ENCODE assay signal across 8 cellular contexts in genomic region chr6:109454483-109455160, GRCh38. TPM values are rescaled to one million over a fixed set of nuclear protein-coding genes. Genes with fewer than 3 reads are reported as not detected.
DNase-seq lines count a peak whose midpoint lies in the region; ATAC-seq, FAIRE-seq and TF ChIP-seq lines count a peak whose summit lies in the region.

No MANE protein-coding gene starts in this region.

- H3K36me3 ChIP-seq in keratinocyte (ENCODE audit: control insufficient read depth in 2 of 2, extremely low read depth in 1 of 2, insufficient read depth in 2 of 2, low read length in 2 of 2): peaks cover 5 to 20% of the 10 kb centered on the region in 2 experiments

- peak; percentile 27 for ATAC-seq in GM19324 (IDR thresholded peaks at IDR 0.05; ENCODE audit: low FRiP score, unreplicated experiment)
- peak; percentile 20 for ATAC-seq in HG03469 (IDR thresholded peaks at IDR 0.05; ENCODE audit: unreplicated experiment)

- peaks cover 34% of the 10 kb centered on the region for H3K36me3 Mint-ChIP-seq in T-helper 2 cell treated with Interferon-gamma antibody and Interleukin-4, amounts not matched to agents 5 μg/mL and 100 μg/mL, for 36 hours (ENCODE audit: low read depth)

- peak overlapping the region; percentile 81 for H3K9ac ChIP-seq in keratinocyte (ENCODE audit: control insufficient read depth, extremely low read depth, insufficient read depth, low read length)

- no peaks in the 10 kb centered on the region for H3K27me3 ChIP-seq in keratinocyte (ENCODE audit: control insufficient read depth, extremely low read depth, insufficient read depth, low read length)

- H2AFZ ChIP-seq in keratinocyte (ENCODE audit: control insufficient read depth, low read length): peak overlapping the region; percentile 89

- H3K27ac ChIP-seq in keratinocyte (ENCODE audit: control insufficient read depth, insufficient read depth, low read length): no peak overlapping the region

- H3K4me1 ChIP-seq in keratinocyte (ENCODE audit: control insufficient read depth, extremely low read depth, insufficient read depth, low read length): peaks cover 22% of the 10 kb centered on the region

- H3K79me2 ChIP-seq in keratinocyte (ENCODE audit: control insufficient read depth, insufficient read depth, low read length): peaks cover 2% of the 10 kb centered on the region

- no peaks in the 10 kb centered on the region for H3K27me3 Mint-ChIP-seq in T-helper 2 cell treated with Interferon-gamma antibody and Interleukin-4, amounts not matched to agents 5 μg/mL and 100 μg/mL, for 36 hours (ENCODE audit: low read depth)

- H3K9me3 ChIP-seq in keratinocyte (ENCODE audit: control insufficient read depth, low read depth, low read length): no peaks in the 10 kb centered on the region

- DNase-seq in AG09309 (ENCODE audit: low read depth): no peak
- DNase-seq in T-helper 2 cell treated with Interferon-gamma antibody and Interleukin-4, amounts not matched to agents 5 μg/mL and 100 μg/mL, for 36 hours (ENCODE audit: low spot score): peak; percentile 49
- DNase-seq in astrocyte of the hippocampus (ENCODE audit: low read depth, low spot score): peak; percentile 49
- DNase-seq in keratinocyte (ENCODE audit: low read depth, low spot score): no peak
- DNase-seq in stimulated activated CD4-positive, alpha-beta T cell treated with anti-CD3 and anti-CD28 coated beads, Interleukin-4, amount 100 ng/mL, for 1 hour: peak; percentile 53
- DNase-seq in DMS 273 treated with DMSO at 0.1 percent for 48 hours (lab: John Stamatoyannopoulos, UW): no peak

- H3K27ac Mint-ChIP-seq in T-helper 2 cell treated with Interferon-gamma antibody and Interleukin-4, amounts not matched to agents 5 μg/mL and 100 μg/mL, for 36 hours: peak overlapping the region; percentile 97

- dilution Hi-C loops in keratinocyte (cut with MboI; ENCODE audit: extremely low pct_ligation_motif_present, low sequenced_read_pairs): no loop called here

- no peaks in the 10 kb centered on the region for H4K20me1 ChIP-seq in keratinocyte (ENCODE audit: control insufficient read depth, extremely low read depth, insufficient read depth, low read length)

- H3K9me1 ChIP-seq in keratinocyte (ENCODE audit: control insufficient read depth, extremely low read depth, insufficient read depth, low read length): no peaks in the 10 kb centered on the region

- H3K4me3 ChIP-seq in AG09309 (ENCODE audit: control insufficient read depth, low read depth, low read length) (peak overlapping the region; percentile 95), keratinocyte (ENCODE audit: control insufficient read depth in 2 of 3, extremely low read depth in 1 of 3, insufficient read depth in 2 of 3, low read depth in 1 of 3, low read length in 3 of 3) (peak overlapping the region; percentile 70 to 92 (median 79))

- no peak for FAIRE-seq in keratinocyte (lab: Jason Lieb, UNC)

- peaks cover 60% of the 10 kb centered on the region for H3K4me1 Mint-ChIP-seq in T-helper 2 cell treated with Interferon-gamma antibody and Interleukin-4, amounts not matched to agents 5 μg/mL and 100 μg/mL, for 36 hours (ENCODE audit: low read depth)

- TF ChIP-seq CTCF in AG09309 (IDR thresholded peaks at IDR 0.05; ENCODE audit: control insufficient read depth, insufficient read depth, low read depth, low read length, missing control alignments): no peak
- TF ChIP-seq CTCF in keratinocyte (optimal IDR thresholded peaks at IDR 0.05 in 1 of 3, IDR thresholded peaks at IDR 0.05 in 1 of 3, conservative IDR thresholded peaks at IDR 0.05 in 1 of 3; ENCODE audit: extremely low read depth in 1 of 3, insufficient read depth in 2 of 3, low read length in 3 of 3): no peak

- peak overlapping the region; percentile 96 for H3K4me3 Mint-ChIP-seq in T-helper 2 cell treated with Interferon-gamma antibody and Interleukin-4, amounts not matched to agents 5 μg/mL and 100 μg/mL, for 36 hours

- H3K9me3 Mint-ChIP-seq in T-helper 2 cell treated with Interferon-gamma antibody and Interleukin-4, amounts not matched to agents 5 μg/mL and 100 μg/mL, for 36 hours: no peaks in the 10 kb centered on the region

- peak overlapping the region; percentile 61 for H3K4me2 ChIP-seq in keratinocyte (ENCODE audit: control insufficient read depth, extremely low read depth, insufficient read depth, low read depth, low read length)

RNA-seq across cellular contexts. Expression of gene MICAL1, which starts 0.9 kb away (rescaled TPM):
- 25.6 to 37.6 TPM (median 29.8 TPM) in 3 replicates for polyA plus RNA-seq in keratinocyte
- 7.4 TPM for polyA plus RNA-seq in keratinocyte (2011; ENCODE audit: low read depth)
- polyA plus RNA-seq in keratinocyte (2011; cell fraction: cytosol; rRNA removed): 11.6 and 19.6 TPM in 2 replicates
- 145 and 157 TPM in 2 replicates for polyA plus RNA-seq in keratinocyte (2011; cell fraction: nucleus; rRNA removed)
- 11.8 and 32.3 TPM in 2 replicates for polyA plus RNA-seq in keratinocyte (2012; ENCODE audit: low replicate concordance)
- polyA minus RNA-seq in keratinocyte: 31.3 to 44.9 TPM (median 33.0 TPM) in 3 replicates
- polyA minus RNA-seq in keratinocyte (2011; cell fraction: cytosol; rRNA and poly(A)+ RNA removed): 42.6 TPM
- polyA minus RNA-seq in keratinocyte (2011; cell fraction: nucleus; rRNA and poly(A)+ RNA removed): 39.6 and 50.9 TPM in 2 replicates

RNA-seq across cellular contexts. Expression of gene SMPD2, which starts 14.1 kb away (rescaled TPM):
- polyA plus RNA-seq in keratinocyte: 11.7 to 15.8 TPM (median 13.2 TPM) in 3 replicates
- 13.0 TPM for polyA plus RNA-seq in keratinocyte (2011; ENCODE audit: low read depth)
- 10.9 and 11.2 TPM in 2 replicates for polyA plus RNA-seq in keratinocyte (2011; cell fraction: cytosol; rRNA removed)
- polyA plus RNA-seq in keratinocyte (2011; cell fraction: nucleus; rRNA removed): 17.6 and 18.8 TPM in 2 replicates
- 9.6 and 13.6 TPM in 2 replicates for polyA plus RNA-seq in keratinocyte (2012; ENCODE audit: low replicate concordance)
- 16.5 to 24.3 TPM (median 18.4 TPM) in 3 replicates for polyA minus RNA-seq in keratinocyte
- 8.6 TPM for polyA minus RNA-seq in keratinocyte (2011; cell fraction: cytosol; rRNA and poly(A)+ RNA removed)
- 5.7 and 8.3 TPM in 2 replicates for polyA minus RNA-seq in keratinocyte (2011; cell fraction: nucleus; rRNA and poly(A)+ RNA removed)

RNA-seq across cellular contexts. Expression of gene PPIL6, which starts 14.2 kb away (rescaled TPM):
- 0.82 to 1.4 TPM (median 1.3 TPM) in 3 replicates for polyA plus RNA-seq in keratinocyte
- polyA plus RNA-seq in keratinocyte (2011; ENCODE audit: low read depth): 2.0 TPM
- polyA plus RNA-seq in keratinocyte (2011; cell fraction: cytosol; rRNA removed): 1.1 and 1.8 TPM in 2 replicates
- polyA plus RNA-seq in keratinocyte (2011; cell fraction: nucleus; rRNA removed): 0.90 and 1.0 TPM in 2 replicates
- 0.48 and 1.7 TPM in 2 replicates for polyA plus RNA-seq in keratinocyte (2012; ENCODE audit: low replicate concordance)
- polyA minus RNA-seq in keratinocyte: 0.23 to 0.29 TPM in 2 of 3 replicates, not detected in the other
- polyA minus RNA-seq in keratinocyte (2011; cell fraction: cytosol; rRNA and poly(A)+ RNA removed): not detected
- 1.4 TPM in 1 of 2 replicates, not detected in the other for polyA minus RNA-seq in keratinocyte (2011; cell fraction: nucleus; rRNA and poly(A)+ RNA removed)

RNA-seq across cellular contexts. Expression of gene ZBTB24, which starts 28.4 kb away (rescaled TPM):
- 3.0 to 5.1 TPM (median 4.6 TPM) in 3 replicates for polyA plus RNA-seq in keratinocyte
- 2.9 TPM for polyA plus RNA-seq in keratinocyte (2011; ENCODE audit: low read depth)
- 2.2 and 3.6 TPM in 2 replicates for polyA plus RNA-seq in keratinocyte (2011; cell fraction: cytosol; rRNA removed)
- polyA plus RNA-seq in keratinocyte (2011; cell fraction: nucleus; rRNA removed): 4.8 and 5.5 TPM in 2 replicates
- polyA plus RNA-seq in keratinocyte (2012; ENCODE audit: low replicate concordance): 2.1 and 5.5 TPM in 2 replicates
- 3.9 to 6.4 TPM (median 6.2 TPM) in 3 replicates for polyA minus RNA-seq in keratinocyte
- polyA minus RNA-seq in keratinocyte (2011; cell fraction: cytosol; rRNA and poly(A)+ RNA removed): 3.6 TPM
- 3.5 and 6.9 TPM in 2 replicates for polyA minus RNA-seq in keratinocyte (2011; cell fraction: nucleus; rRNA and poly(A)+ RNA removed)

Comparison
In these comparisons a context has a peak if more than half of its experiments do, and no peak if none do; other contexts are left out.
1. DNase-seq: peak in T-helper 2 cell treated with Interferon-gamma antibody and Interleukin-4, amounts not matched to agents 5 μg/mL and 100 μg/mL, for 36 hours (single experiment), astrocyte of the hippocampus (single experiment) and stimulated activated CD4-positive, alpha-beta T cell treated with anti-CD3 and anti-CD28 coated beads, Interleukin-4, amount 100 ng/mL, for 1 hour (single experiment); none in AG09309 (single experiment), keratinocyte (single experiment) and DMS 273 treated with DMSO at 0.1 percent for 48 hours (single experiment).